In the genomic region with DNA sequence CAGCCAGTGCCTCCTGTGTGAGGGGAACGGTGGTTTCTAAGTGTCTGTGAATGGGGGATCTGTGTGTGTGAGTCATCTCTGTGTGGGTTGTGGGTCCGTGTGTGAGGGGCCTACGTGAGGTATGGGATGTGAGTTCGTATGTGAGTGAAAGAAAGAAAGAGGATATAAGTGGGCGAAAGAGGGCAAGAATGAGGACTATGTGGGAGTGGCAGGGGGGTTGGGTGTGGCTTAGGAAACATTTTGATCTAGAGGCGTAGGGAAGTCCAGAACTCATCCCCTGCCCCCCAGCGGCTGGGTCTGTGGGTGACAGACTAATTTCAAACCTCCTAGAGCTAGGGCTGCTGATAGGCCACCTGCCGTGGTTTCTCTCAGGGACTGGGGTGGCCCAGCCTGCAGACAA, we compare ENCODE assay signal across 8 cellular contexts. TPM values are rescaled to one million over a fixed set of nuclear protein-coding genes. Genes with fewer than 3 reads are reported as not detected.
DNase-seq lines count a peak whose midpoint lies in the region; ATAC-seq lines count a peak whose summit lies in the region.

No MANE protein-coding gene starts in this region.

- H3K9me3 Mint-ChIP-seq in activated CD8-positive, alpha-beta T cell treated with anti-CD3 and anti-CD28 coated beads, Interleukin-2, amount 10 ng/mL, durations not matched to agents 7 days and 5 days (ENCODE audit: insufficient read depth): no peaks in the 10 kb centered on the region

- DNase-seq in activated CD8-positive, alpha-beta T cell treated with anti-CD3 and anti-CD28 coated beads, Interleukin-2, amount 10 ng/mL, durations not matched to agents 7 days and 5 days: peak; percentile 75
- peak; percentile 58 for DNase-seq in stimulated activated CD4-positive, alpha-beta T cell treated with anti-CD3 and anti-CD28 coated beads, Interleukin-4, amount 100 ng/mL, for 24 hours
- DNase-seq in NCI-H226 (no peak), NCI-H1694 (lab: John Stamatoyannopoulos, UW) (no peak), hippocampal formation (lab: John Stamatoyannopoulos, UW) (no peak), HuH-7 (ENCODE audit: low spot score) (no peak)

- POLR2A ChIA-PET in activated CD8-positive, alpha-beta T cell treated with anti-CD3 and anti-CD28 coated beads, Interleukin-2, amount 10 ng/mL, durations not matched to agents 7 days and 5 days (lab: Charles Lee): interaction anchor here (0.6 to 1.4 kb wide), 2 partner anchors 36 kb away, joined by 3 to 7 read pairs; partner anchors contain the start of gene DHX35

- CTCF ChIA-PET in activated CD8-positive, alpha-beta T cell treated with anti-CD3 and anti-CD28 coated beads, Interleukin-2, amount 10 ng/mL, durations not matched to agents 7 days and 5 days (lab: Charles Lee): interaction anchor here (0.7 to 3.6 kb wide), 11 partner anchors 11 to 71 kb away, joined by 3 to 22 read pairs (median 4); partner anchors contain the start of genes DHX35 and FAM83D

- peaks cover 36% of the 10 kb centered on the region for H3K36me3 Mint-ChIP-seq in activated CD8-positive, alpha-beta T cell treated with anti-CD3 and anti-CD28 coated beads, Interleukin-2, amount 10 ng/mL, durations not matched to agents 7 days and 5 days (ENCODE audit: low read depth)

- H3K4me3 Mint-ChIP-seq in activated CD8-positive, alpha-beta T cell treated with anti-CD3 and anti-CD28 coated beads, Interleukin-2, amount 10 ng/mL, durations not matched to agents 7 days and 5 days: peak overlapping the region; percentile 28

- peak; percentile 85 for ATAC-seq in GM19372 (IDR thresholded peaks at IDR 0.05; ENCODE audit: low read depth, unreplicated experiment)
- peak; percentile 96 for ATAC-seq in HG03139 (IDR thresholded peaks at IDR 0.05; ENCODE audit: unreplicated experiment)
- ATAC-seq in activated CD8-positive, alpha-beta T cell treated with anti-CD3 and anti-CD28 coated beads, Interleukin-2, amount 10 ng/mL, durations not matched to agents 7 days and 5 days: peak; percentile 87

- H3K27ac Mint-ChIP-seq in activated CD8-positive, alpha-beta T cell treated with anti-CD3 and anti-CD28 coated beads, Interleukin-2, amount 10 ng/mL, durations not matched to agents 7 days and 5 days: peak overlapping the region; percentile 67

- H3K27me3 Mint-ChIP-seq in activated CD8-positive, alpha-beta T cell treated with anti-CD3 and anti-CD28 coated beads, Interleukin-2, amount 10 ng/mL, durations not matched to agents 7 days and 5 days (ENCODE audit: low read depth): no peaks in the 10 kb centered on the region

- peaks cover 26% of the 10 kb centered on the region for H3K4me1 Mint-ChIP-seq in activated CD8-positive, alpha-beta T cell treated with anti-CD3 and anti-CD28 coated beads, Interleukin-2, amount 10 ng/mL, durations not matched to agents 7 days and 5 days (ENCODE audit: low read depth)

RNA-seq across cellular contexts. Expression of gene DHX35, which starts 35.5 kb away (rescaled TPM):
- total RNA-seq in activated CD8-positive, alpha-beta T cell treated with anti-CD3 and anti-CD28 coated beads, Interleukin-2, amount 10 ng/mL, durations not matched to agents 7 days and 5 days: 10 to 100 TPM; 10.8 to 11.1 TPM

Comparison
In these comparisons a context has a peak if more than half of its experiments do, and no peak if none do; other contexts are left out.
1. DNase-seq: peak in activated CD8-positive, alpha-beta T cell treated with anti-CD3 and anti-CD28 coated beads, Interleukin-2, amount 10 ng/mL, durations not matched to agents 7 days and 5 days (single experiment) and stimulated activated CD4-positive, alpha-beta T cell treated with anti-CD3 and anti-CD28 coated beads, Interleukin-4, amount 100 ng/mL, for 24 hours (single experiment); none in NCI-H226 (single experiment), NCI-H1694 (single experiment), hippocampal formation (0 of 2) and HuH-7 (single experiment).
2. Peak in every context shown above with its lines, with median percentiles within 50 percentile points of each other: ATAC-seq.